ENCODE assay signal across 10 cellular contexts in genomic region chr9:121499177-121499426, GRCh38. TPM values are rescaled to one million over a fixed set of nuclear protein-coding genes. Genes with fewer than 3 reads are reported as not detected.
A peak's percentile ranks its signal among the peaks of the same experiment; 100 is the strongest.
DNase-seq lines count a peak whose midpoint lies in the region; ATAC-seq and TF ChIP-seq lines count a peak whose summit lies in the region.
"Had no signal": no experiment of that assay in that cellular context is flagged by ENCODE, and none has a peak within 500 bp of the region (broad histone marks: within the 10 kb centered on the region; RNA-seq: fewer than 3 reads in every experiment).

No MANE protein-coding gene starts in this region.

- H3K27ac Mint-ChIP-seq in Caco-2 (ENCODE audit: unreplicated experiment) (no peak overlapping the region), T-cell (no peak overlapping the region), progenitor cell of endocrine pancreas (no peak overlapping the region)

- POLR2A ChIA-PET in Caco-2 (lab: Charles Lee) (no interaction called here), T-cell (lab: Charles Lee) (no interaction called here)

- H3K4me3 ChIP-seq in Caco-2 (ENCODE audit: low read depth, low read length) (peak overlapping the region; percentile 33), fibroblast of pulmonary artery (replicated peaks; ENCODE audit: low read depth, low read length) (peak overlapping the region; percentile 49)

- peak in 1 of 4 experiments; percentile 29 for ATAC-seq in T-cell (replicated peaks in 1 of 4)
- no peak for ATAC-seq in HG03432 (IDR thresholded peaks at IDR 0.05; ENCODE audit: unreplicated experiment)

- BruUV-seq in Caco-2 (replicated peaks; lab: Mats Ljungman, UMichigan), result no TSS peak

- H3K4me1 ChIP-seq in Caco-2, result peaks cover 7% of the 10 kb centered on the region; the same call in 1 of the 2 replicates

- intact Hi-C loops in Caco-2 (cut with micrococcal nuclease; ENCODE audit: unreplicated experiment), result no loop called here

- in situ Hi-C loops in KBM-7 (cut with MboI; ENCODE audit: low pct_unique_long_range_greater_than_20kb, low sequenced_read_pairs), result no loop called here

- peaks cover 3% of the 10 kb centered on the region for H3K27me3 ChIP-seq in Caco-2 (replicated peaks; ENCODE audit: control insufficient read depth, insufficient read depth, low read length)

- H3K36me3 ChIP-seq in Caco-2 (ENCODE audit: control insufficient read depth, insufficient read depth, low read length), result no peaks in the 10 kb centered on the region

- no peak for DNase-seq in Caco-2
- no peak for DNase-seq in T-cell
- DNase-seq in fibroblast of pulmonary artery (ENCODE audit: low read depth), result no peak
- no peak for DNase-seq in progenitor cell of endocrine pancreas (ENCODE audit: low spot score, unreplicated experiment)
- DNase-seq in KBM-7, result no peak
- no peak for DNase-seq in NCI-H774 (lab: John Stamatoyannopoulos, UW)
- DNase-seq in activated effector memory CD4-positive, alpha-beta T cell treated with anti-CD3 and anti-CD28 coated beads, Interleukin-2, amount 50 U/mL, for 16 hours, result no peak
- DNase-seq: activated gamma-delta T cell had no signal

- H3K9me3 Mint-ChIP-seq in Caco-2 (ENCODE audit: unreplicated experiment), result peaks cover 13% of the 10 kb centered on the region
- H3K9me3 Mint-ChIP-seq in T-cell, result peaks cover 4 to 10% (median 8%) of the 10 kb centered on the region in 3 donors
- H3K9me3 Mint-ChIP-seq in progenitor cell of endocrine pancreas (ENCODE audit: low read depth), result peaks cover 9% of the 10 kb centered on the region

- peaks cover 10% of the 10 kb centered on the region for H3K36me3 Mint-ChIP-seq in Caco-2 (ENCODE audit: insufficient read depth, unreplicated experiment)
- H3K36me3 Mint-ChIP-seq in T-cell, result peaks cover 4% of the 10 kb centered on the region
- no peaks in the 10 kb centered on the region for H3K36me3 Mint-ChIP-seq in progenitor cell of endocrine pancreas (ENCODE audit: insufficient read depth)

- H3K4me1 Mint-ChIP-seq in Caco-2 (ENCODE audit: low read depth, unreplicated experiment), result peaks cover 9% of the 10 kb centered on the region
- H3K4me1 Mint-ChIP-seq in T-cell, result peaks cover 21 to 23% (median 21%) of the 10 kb centered on the region in 3 donors
- peaks cover 13% of the 10 kb centered on the region for H3K4me1 Mint-ChIP-seq in progenitor cell of endocrine pancreas (ENCODE audit: low read depth)

- H3K9me3 ChIP-seq in Caco-2, result peaks cover 14% of the 10 kb centered on the region

- CTCF ChIA-PET in Caco-2 (lab: Charles Lee), result interaction anchor here (0.6 kb wide), 1 partner anchor 979 kb away, joined by 3 read pairs; no protein-coding TSS in a partner anchor
- CTCF ChIA-PET in T-cell (lab: Charles Lee), result no interaction called here

- H3K4me3 Mint-ChIP-seq in Caco-2 (ENCODE audit: unreplicated experiment) (peak overlapping the region; percentile 69), T-cell (peak overlapping the region; percentile 64 to 79 (median 70)), progenitor cell of endocrine pancreas (ENCODE audit: low read depth) (peak overlapping the region; percentile 61)

- H3K27me3 Mint-ChIP-seq in Caco-2 (ENCODE audit: insufficient read depth, unreplicated experiment) (peaks cover 33% of the 10 kb centered on the region), T-cell (peaks cover 54 to 67% of the 10 kb centered on the region in 2 donors), progenitor cell of endocrine pancreas (peaks cover 71% of the 10 kb centered on the region)

- TF ChIP-seq CTCF in Caco-2 (IDR thresholded peaks at IDR 0.05; ENCODE audit: insufficient read depth in 1 of 2, low read depth in 1 of 2, low read length in 1 of 2, severe bottlenecking in 1 of 2, unreplicated experiment in 1 of 2), result no peak
- TF ChIP-seq CTCF in fibroblast of pulmonary artery (IDR thresholded peaks at IDR 0.05; ENCODE audit: low read length, missing control alignments), result no peak
- no peak for TF ChIP-seq CTCF in progenitor cell of endocrine pancreas (IDR thresholded peaks at IDR 0.05; ENCODE audit: unreplicated experiment)

RNA-seq across cellular contexts. Expression of gene GGTA1, which starts 0.5 kb away (rescaled TPM):
- total RNA-seq in Caco-2 (2022), result not detected in 2 replicates
- total RNA-seq in T-cell, result not detected
- total RNA-seq in progenitor cell of endocrine pancreas, result not detected in 2 replicates
- total RNA-seq: M059J had no signal
